Comparison of ENCODE assay signal across 8 cellular contexts in the genomic region with DNA sequence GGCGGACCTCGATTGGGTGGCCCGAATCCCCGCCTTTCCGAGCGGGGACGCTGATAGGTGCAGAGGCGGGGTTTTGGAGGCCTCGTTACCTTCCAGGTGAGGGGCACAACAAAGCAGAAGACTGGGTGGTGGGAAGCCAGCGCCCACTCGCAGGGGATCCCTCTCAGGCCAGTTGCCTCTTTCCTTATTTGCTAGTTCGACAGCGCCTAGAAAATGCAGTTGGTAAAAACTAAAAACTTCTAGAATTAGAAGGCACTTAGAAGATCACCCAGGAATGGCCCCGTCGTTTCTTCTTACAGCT. TPM values are rescaled to one million over a fixed set of nuclear protein-coding genes. Genes with fewer than 3 reads are reported as not detected.
DNase-seq lines count a peak whose midpoint lies in the region; ATAC-seq, FAIRE-seq and TF ChIP-seq lines count a peak whose summit lies in the region.

No MANE protein-coding gene starts in this region.

- H2AFZ ChIP-seq in H1 (ENCODE audit: low read length) = no peak overlapping the region

- no peaks in the 10 kb centered on the region for H3K27me3 ChIP-seq in NT2/D1 (ENCODE audit: insufficient read depth, insufficient read length)
- no peaks in the 10 kb centered on the region; a peak in 1 of 7 replicates for H3K27me3 ChIP-seq in H1 (replicated peaks in 1 of 4; ENCODE audit: control insufficient read depth in 3 of 4, extremely low read depth in 1 of 4, insufficient read depth in 3 of 4, low read length in 3 of 4)

- peaks cover 34% of the 10 kb centered on the region for H3K36me3 ChIP-seq in NT2/D1 (ENCODE audit: insufficient read depth, insufficient read length, low read length)
- peaks cover 7 to 27% (median 17%) of the 10 kb centered on the region in 4 experiments; a peak in 7 of 8 replicates for H3K36me3 ChIP-seq in H1 (ENCODE audit: control insufficient read depth in 2 of 4, insufficient read depth in 4 of 4, low read length in 3 of 4)

- H2BK20ac ChIP-seq in H1 (ENCODE audit: low read length) = no peak overlapping the region

- peaks cover 13 to 48% of the 10 kb centered on the region in 2 experiments for H3K79me2 ChIP-seq in H1 (ENCODE audit: control insufficient read depth in 1 of 2, insufficient read depth in 2 of 2, low read length in 2 of 2)

- H2BK5ac ChIP-seq in H1 (ENCODE audit: low read depth, low read length) = no peak overlapping the region

- H3K27ac Mint-ChIP-seq in CD14-positive monocyte (peak overlapping the region; percentile 76 to 99 (median 98)), neural crest cell (ENCODE audit: unreplicated experiment) (no peak overlapping the region)

- no peak overlapping the region for H3K27ac ChIP-seq in H1 (ENCODE audit: low read depth, low read length)

- peak overlapping the region; percentile 87 to 92 for H3K4me3 Mint-ChIP-seq in CD14-positive monocyte
- peak overlapping the region; percentile 93 for H3K4me3 Mint-ChIP-seq in neural crest cell

- H3K4me1 ChIP-seq in NT2/D1 (ENCODE audit: insufficient read depth, insufficient read length) (no peaks in the 10 kb centered on the region), H1 (replicated peaks in 1 of 4; ENCODE audit: control insufficient read depth in 3 of 4, insufficient read depth in 4 of 4, low read length in 3 of 4) (peaks cover 0 to 10% (median 1%) of the 10 kb centered on the region in 4 experiments; a peak in 3 of 7 replicates)

- CTCF ChIA-PET in H1 (lab: Charles Lee; ENCODE audit: partially characterized antibody) = no interaction called here

- H3K9ac ChIP-seq in NT2/D1 (ENCODE audit: insufficient read length, low read depth) (no peak overlapping the region), H1 (replicated peaks in 1 of 4; ENCODE audit: extremely low read depth in 1 of 4, low read depth in 3 of 4, low read length in 3 of 4) (no peak overlapping the region; a peak in 2 of 7 replicates)

- TF ChIP-seq EP300 in H1 (IDR thresholded peaks at IDR 0.05; ENCODE audit: borderline replicate concordance in 1 of 2, low read depth in 2 of 2, low read length in 2 of 2) = no peak

- H3K56ac ChIP-seq in H1 (replicated peaks; ENCODE audit: insufficient read length, low read depth, low read length) = no peak overlapping the region

- H3K18ac ChIP-seq in H1 (ENCODE audit: extremely low read depth, low read length) = no peak overlapping the region

- no peaks in the 10 kb centered on the region for H3K9me3 ChIP-seq in NT2/D1 (ENCODE audit: insufficient read depth, low read length)
- H3K9me3 ChIP-seq in H1 (ENCODE audit: insufficient read depth in 2 of 2, low read depth in 1 of 2, low read length in 1 of 2) = no peaks in the 10 kb centered on the region

- no peak overlapping the region for H2BK12ac ChIP-seq in H1 (ENCODE audit: low read depth, low read length)

- H2AK5ac ChIP-seq in H1 (ENCODE audit: low read depth, low read length) = no peak overlapping the region

- POLR2A ChIA-PET in H1 (lab: Charles Lee; ENCODE audit: partially characterized antibody) = interaction anchor here (1.2 to 4.6 kb wide), 10 partner anchors 9 to 81 kb away, joined by 3 to 37 read pairs (median 10); a partner anchor contains a TSS

- H3K4me3 ChIP-seq in NT2/D1 (ENCODE audit: insufficient read length, low read depth) (peak overlapping the region; percentile 100), H1 (ENCODE audit: extremely low read depth in 1 of 4, insufficient read depth in 2 of 4, low read depth in 3 of 4, low read length in 4 of 4) (peak overlapping the region; percentile 33 to 99 (median 56); a peak in 7 of 8 replicates)

- WGBS in H1 (ENCODE audit: extremely low coverage in 1 of 2, insufficient coverage in 1 of 2, insufficient read length in 1 of 2, insufficient replicate concordance in 2 of 2, low coverage in 1 of 2, low lambda C conversion rate in 2 of 2, missing lambda C conversion rate in 1 of 2), 2 experiments = 12% methylated on average over 15 of the region's 15 CpGs; no CpG with 5 or more reads in 1 of the 2 experiments

- intact Hi-C loops in CD14-positive monocyte (cut with micrococcal nuclease) = loop anchor here (2.0 to 5.0 kb wide), 3 partner anchors 80 to 372 kb away; no protein-coding TSS in a partner anchor

- TF ChIP-seq CTCF in CD14-positive monocyte (IDR thresholded peaks at IDR 0.05) (no peak), H1 (IDR thresholded peaks at IDR 0.05; ENCODE audit: control extremely low read depth in 1 of 3, insufficient read depth in 1 of 3, low read depth in 1 of 3, low read length in 3 of 3) (no peak), neural crest cell (conservative IDR thresholded peaks at IDR 0.05) (no peak)

- ATAC-seq in HG02763 (IDR thresholded peaks at IDR 0.05; ENCODE audit: unreplicated experiment) (no peak), HG03442 (IDR thresholded peaks at IDR 0.05; ENCODE audit: unreplicated experiment) (no peak)

- H3K4ac ChIP-seq in H1 (replicated peaks; ENCODE audit: insufficient read length, low read depth, low read length) = no peak overlapping the region

- H3K4me2 ChIP-seq in H1 (ENCODE audit: insufficient read depth in 1 of 2, low read depth in 2 of 2, low read length in 2 of 2) = peak overlapping the region; percentile 67 to 99

- no peak for TF ChIP-seq POLR2A in H1 (IDR thresholded peaks at IDR 0.05; ENCODE audit: control extremely low read depth in 1 of 2, low read depth in 2 of 2, low read length in 2 of 2)

- H4K20me1 ChIP-seq in H1 (replicated peaks in 1 of 2; ENCODE audit: control insufficient read depth in 1 of 2, insufficient read depth in 2 of 2, low read length in 2 of 2) = peaks cover 2 to 9% of the 10 kb centered on the region in 2 experiments

- H3K27me3 Mint-ChIP-seq in CD14-positive monocyte (ENCODE audit: low read depth in 3 of 3) (peaks cover 0 to 1% (median 0%) of the 10 kb centered on the region in 3 donors), neural crest cell (ENCODE audit: low read depth) (no peaks in the 10 kb centered on the region)

- no peak overlapping the region for H2BK120ac ChIP-seq in H1 (replicated peaks; ENCODE audit: low read depth, low read length)

- H4K91ac ChIP-seq in H1 (replicated peaks; ENCODE audit: insufficient read length, low read length) = no peak overlapping the region

- H3K9me3 Mint-ChIP-seq in CD14-positive monocyte (peaks cover 0 to 3% (median 0%) of the 10 kb centered on the region in 7 donors), neural crest cell (no peaks in the 10 kb centered on the region)

- H3K4me1 Mint-ChIP-seq in CD14-positive monocyte (peaks cover 28% of the 10 kb centered on the region), neural crest cell (peaks cover 35% of the 10 kb centered on the region)

- no peak overlapping the region for H3K23ac ChIP-seq in H1 (ENCODE audit: insufficient read length)

- H4K5ac ChIP-seq in H1 (ENCODE audit: insufficient read length, low read depth, low read length) = no peak overlapping the region

- H3K36me3 Mint-ChIP-seq in CD14-positive monocyte = peaks cover 30 to 44% of the 10 kb centered on the region in 2 donors
- H3K36me3 Mint-ChIP-seq in neural crest cell (ENCODE audit: low read depth) = no peaks in the 10 kb centered on the region

- FAIRE-seq in H1 (lab: Jason Lieb, UNC) = no peak

- H3K79me1 ChIP-seq in H1 (ENCODE audit: low read depth, low read length) = peaks cover 3% of the 10 kb centered on the region

- H3K14ac ChIP-seq in H1 (ENCODE audit: insufficient read length) = no peak overlapping the region

- DNase-seq in CD14-positive monocyte (ENCODE audit: low spot score) (no peak), NT2/D1 (ENCODE audit: low read depth, low spot score) (no peak), H1 (ENCODE audit: low read depth in 1 of 2, low spot score in 2 of 2) (no peak), neural crest cell (ENCODE audit: low read depth, low spot score) (no peak), mucosa of gallbladder (ENCODE audit: low spot score) (no peak), AG08395 (ENCODE audit: low spot score) (no peak)

- no peak overlapping the region for H2BK15ac ChIP-seq in H1 (ENCODE audit: low read length)

- TF ChIP-seq RAD21 in H1 (IDR thresholded peaks at IDR 0.05 in 1 of 2, conservative IDR thresholded peaks at IDR 0.05 in 1 of 2; ENCODE audit: low read depth in 2 of 2, low read length in 2 of 2) = no peak

- no peak overlapping the region for H4K8ac ChIP-seq in H1 (ENCODE audit: extremely low read depth, insufficient read depth, low read length)

- H3K23me2 ChIP-seq in H1 (ENCODE audit: low read depth, low read length) = peaks cover 5% of the 10 kb centered on the region; the same call in 1 of the 2 replicates

RNA-seq across cellular contexts. Expression of a gene that starts 0.7 kb away (rescaled TPM):
- polyA plus RNA-seq in CD14-positive monocyte (10 to 100 TPM; 17.5 to 28.1 TPM), H1 (2011; rRNA removed) (56.2 and 90.9 TPM in 2 replicates)
- total RNA-seq in H1 (2021; fragmentation: NEBNext Ultra II Directional; extraction: Animal tissue kit (Norgen Biotek cat#: 25700)) = 138 and 139 TPM in 2 replicates
- 70.9 TPM for polyA plus RNA-seq in H1 (2011; cell fraction: cytosol; rRNA removed)
- 44.8 TPM for polyA plus RNA-seq in H1 (2011; cell fraction: nucleus; rRNA removed)
- 68.5 to 97.8 TPM (median 78.6 TPM) in 4 replicates for polyA plus RNA-seq in H1 (2012, experiment 1 of 2)
- polyA plus RNA-seq in H1 (2012, experiment 2 of 2) = 57.4 TPM
- 104 TPM for polyA plus RNA-seq in H1 (2013, experiment 1 of 2)
- 104 TPM for polyA plus RNA-seq in H1 (2013, experiment 2 of 2)
- polyA minus RNA-seq in H1 (2011; rRNA and poly(A)+ RNA removed) = 172 and 217 TPM in 2 replicates
- 115 TPM for polyA minus RNA-seq in H1 (2011; cell fraction: cytosol; rRNA and poly(A)+ RNA removed)
- polyA minus RNA-seq in H1 (2011; cell fraction: nucleus; rRNA and poly(A)+ RNA removed) = 104 TPM
- total RNA-seq in neural crest cell (93.5 and 99.7 TPM in 2 replicates), mucosa of gallbladder (63.8 TPM)

RNA-seq across cellular contexts. Expression of a gene that starts 25.3 kb away (rescaled TPM):
- polyA plus RNA-seq in CD14-positive monocyte = 10 to 100 TPM; 11.8 to 17.9 TPM
- 25.3 and 28.4 TPM in 2 replicates for total RNA-seq in H1 (2021; fragmentation: NEBNext Ultra II Directional; extraction: Animal tissue kit (Norgen Biotek cat#: 25700))
- polyA plus RNA-seq in H1 (2011; rRNA removed) = 45.7 and 52.3 TPM in 2 replicates
- 26.3 TPM for polyA plus RNA-seq in H1 (2011; cell fraction: cytosol; rRNA removed)
- polyA plus RNA-seq in H1 (2011; cell fraction: nucleus; rRNA removed) = 35.8 TPM
- 23.6 to 29.0 TPM (median 26.4 TPM) in 4 replicates for polyA plus RNA-seq in H1 (2012, experiment 1 of 2)
- polyA plus RNA-seq in H1 (2012, experiment 2 of 2) = 23.9 TPM
- polyA plus RNA-seq in H1 (2013, experiment 1 of 2) = 29.6 TPM
- polyA plus RNA-seq in H1 (2013, experiment 2 of 2) = 32.5 TPM
- 15.5 and 22.0 TPM in 2 replicates for polyA minus RNA-seq in H1 (2011; rRNA and poly(A)+ RNA removed)
- polyA minus RNA-seq in H1 (2011; cell fraction: cytosol; rRNA and poly(A)+ RNA removed) = 19.9 TPM
- 19.4 TPM for polyA minus RNA-seq in H1 (2011; cell fraction: nucleus; rRNA and poly(A)+ RNA removed)
- total RNA-seq in neural crest cell = 13.6 and 17.0 TPM in 2 replicates
- 14.2 TPM for total RNA-seq in mucosa of gallbladder

RNA-seq across cellular contexts. Expression of a gene that starts 58.6 kb away (rescaled TPM):
- not detected for polyA plus RNA-seq in CD14-positive monocyte
- not detected in 2 replicates for total RNA-seq in H1 (2021; fragmentation: NEBNext Ultra II Directional; extraction: Animal tissue kit (Norgen Biotek cat#: 25700))
- 0.15 and 0.22 TPM in 2 replicates for polyA plus RNA-seq in H1 (2011; rRNA removed)
- 0.31 TPM for polyA plus RNA-seq in H1 (2011; cell fraction: cytosol; rRNA removed)
- 0.54 TPM for polyA plus RNA-seq in H1 (2011; cell fraction: nucleus; rRNA removed)
- 0.52 to 0.61 TPM in 2 of 4 replicates, not detected in the others for polyA plus RNA-seq in H1 (2012, experiment 1 of 2)
- not detected for polyA plus RNA-seq in H1 (2012, experiment 2 of 2)
- not detected for polyA plus RNA-seq in H1 (2013, experiment 1 of 2)
- not detected for polyA plus RNA-seq in H1 (2013, experiment 2 of 2)
- not detected in 2 replicates for polyA minus RNA-seq in H1 (2011; rRNA and poly(A)+ RNA removed)
- polyA minus RNA-seq in H1 (2011; cell fraction: cytosol; rRNA and poly(A)+ RNA removed) = not detected
- not detected for polyA minus RNA-seq in H1 (2011; cell fraction: nucleus; rRNA and poly(A)+ RNA removed)
- total RNA-seq in neural crest cell = not detected in 2 replicates
- total RNA-seq in mucosa of gallbladder = not detected
